ENCODE assay signal across 8 cellular contexts in the genomic region with DNA sequence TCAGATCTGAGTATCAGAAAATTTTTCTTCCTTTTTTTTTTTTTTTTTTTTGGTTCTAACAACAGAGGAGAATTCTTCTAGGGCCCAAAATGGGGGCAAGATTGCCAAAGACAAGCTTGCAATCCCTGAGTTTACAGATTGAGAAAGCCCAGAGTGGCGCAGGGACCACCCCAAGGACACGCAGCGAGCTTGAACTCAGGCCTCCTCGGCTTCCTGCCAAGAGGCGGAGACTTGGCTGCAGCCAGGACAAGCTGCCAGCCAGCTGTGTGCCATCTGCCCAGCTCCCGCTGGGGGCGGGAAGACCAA. TPM values are rescaled to one million over a fixed set of nuclear protein-coding genes. Genes with fewer than 3 reads are reported as not detected.
A peak's percentile ranks its signal among the peaks of the same experiment; 100 is the strongest.
DNase-seq lines count a peak whose midpoint lies in the region; ATAC-seq, FAIRE-seq and TF ChIP-seq lines count a peak whose summit lies in the region.

No MANE protein-coding gene starts in this region.

- no peaks in the 10 kb centered on the region for H3K9me2 ChIP-seq in PC-9 (ENCODE audit: insufficient read depth)

- WGBS in pancreas, 2 donors: 0 to 3% methylated on average over 7 of the region's 7 CpGs

- H3K4me2 ChIP-seq in PC-9 (peak overlapping the region; percentile 46), endothelial cell of umbilical vein (ENCODE audit: insufficient read depth, low read length) (peak overlapping the region; percentile 81)

- CTCF ChIA-PET in Caco-2 (lab: Charles Lee): interaction anchor here (0.6 to 2.8 kb wide), 16 partner anchors 9 to 1194 kb away, joined by 3 to 44 read pairs (median 6); a partner anchor contains a TSS
- CTCF ChIA-PET in PC-9 (lab: Charles Lee): interaction anchor here (0.6 to 1.2 kb wide), 4 partner anchors 12 to 551 kb away, joined by 3 to 4 read pairs (median 3); no protein-coding TSS in a partner anchor
- CTCF ChIA-PET in endothelial cell of umbilical vein (lab: Charles Lee): interaction anchor here (0.6 to 3.3 kb wide), 16 partner anchors 8 to 114 kb away, joined by 3 to 70 read pairs (median 4); a partner anchor contains a TSS

- dilution Hi-C loops in endothelial cell of umbilical vein (cut with MboI; ENCODE audit: extremely low pct_ligation_motif_present, low sequenced_read_pairs): no loop called here

- ATAC-seq in pancreas (no peak), GM18511 (IDR thresholded peaks at IDR 0.05; ENCODE audit: unreplicated experiment) (no peak)

- no peak overlapping the region for H3K9ac ChIP-seq in endothelial cell of umbilical vein (replicated peaks; ENCODE audit: extremely low read depth, insufficient read depth, low read length)

- H2AFZ ChIP-seq in PC-9 (no peak overlapping the region), endothelial cell of umbilical vein (ENCODE audit: low read depth, low read length) (no peak overlapping the region)

- no peak for TF ChIP-seq CTCF in Caco-2 (IDR thresholded peaks at IDR 0.05; ENCODE audit: insufficient read depth in 1 of 2, low read depth in 1 of 2, low read length in 1 of 2, severe bottlenecking in 1 of 2, unreplicated experiment in 1 of 2)
- TF ChIP-seq CTCF in PC-9 (conservative IDR thresholded peaks at IDR 0.05): no peak
- TF ChIP-seq CTCF in endothelial cell of umbilical vein (IDR thresholded peaks at IDR 0.05; ENCODE audit: extremely low read depth in 1 of 2, insufficient read depth in 1 of 2, low read depth in 1 of 2, low read length in 2 of 2): no peak
- TF ChIP-seq CTCF in pancreas (IDR thresholded peaks at IDR 0.05): no peak

- BruUV-seq in Caco-2 (replicated peaks; lab: Mats Ljungman, UMichigan) (no TSS peak), PC-9 (replicated peaks; lab: Mats Ljungman, UMichigan) (no TSS peak), endothelial cell of umbilical vein (replicated peaks; lab: Mats Ljungman, UMichigan) (no TSS peak)

- intact Hi-C loops in Caco-2 (cut with micrococcal nuclease; ENCODE audit: unreplicated experiment) (loop anchor here (1.0 kb wide), 1 partner anchor 13 kb away; no protein-coding TSS in a partner anchor), PC-9 (cut with micrococcal nuclease; ENCODE audit: unreplicated experiment) (loop anchor here (1.0 to 10.0 kb wide), 4 partner anchors 21 to 627 kb away; a partner anchor contains a TSS), endothelial cell of umbilical vein (cut with micrococcal nuclease) (loop anchor here (1.0 kb wide), 1 partner anchor 13 kb away; no protein-coding TSS in a partner anchor), pancreas (cut with DNase I) (no loop called here)

- H3F3A ChIP-seq in PC-9 (ENCODE audit: insufficient read depth, low read depth): peaks cover 22% of the 10 kb centered on the region

- H3K4me3 ChIP-seq in Caco-2 (ENCODE audit: low read depth, low read length) (0 out of 2 replicates have a peak overlapping the region, but pooled peaks have one; percentile 0), PC-9 (no peak overlapping the region), endothelial cell of umbilical vein (replicated peaks in 1 of 3; ENCODE audit: insufficient read depth in 1 of 3, low read depth in 1 of 3, low read length in 3 of 3) (peak overlapping the region in 1 of 3 experiments; percentile 2), pancreas (peak overlapping the region in 1 of 4 donors; percentile 73)

- no peak for DNase-seq in Caco-2
- no peak for DNase-seq in PC-9
- no peak for DNase-seq in endothelial cell of umbilical vein (ENCODE audit: low read depth, low spot score)
- DNase-seq in pancreas: no peak
- no peak for DNase-seq in activated CD4-positive, CD25-positive, alpha-beta regulatory T cell treated with anti-CD3 and anti-CD28 coated beads, Interleukin-2, amount 50 U/mL, for 72 hours
- no peak for DNase-seq in activated gamma-delta T cell treated with Interleukin-2 at 50 U/mL for 16 hours
- DNase-seq in cerebellar nuclear complex (lab: John Stamatoyannopoulos, UW): no peak

- POLR2A ChIA-PET in Caco-2 (lab: Charles Lee): interaction anchor here (0.6 to 1.3 kb wide), 3 partner anchors 12 to 90 kb away, joined by 4 to 12 read pairs (median 5); a partner anchor contains a TSS
- POLR2A ChIA-PET in PC-9 (lab: Charles Lee; ENCODE audit: unreplicated experiment): interaction anchor here (0.6 to 0.7 kb wide), 2 partner anchors 484 to 546 kb away, joined by 17 to 29 read pairs; no protein-coding TSS in a partner anchor
- POLR2A ChIA-PET in endothelial cell of umbilical vein (lab: Charles Lee): interaction anchor here (0.5 to 1.1 kb wide), 4 partner anchors 12 to 129 kb away, joined by 3 to 8 read pairs (median 4); no protein-coding TSS in a partner anchor

- H3K9me3 Mint-ChIP-seq in Caco-2 (ENCODE audit: unreplicated experiment): no peaks in the 10 kb centered on the region

- H3K27ac ChIP-seq in PC-9: no peak overlapping the region
- no peak overlapping the region for H3K27ac ChIP-seq in endothelial cell of umbilical vein (ENCODE audit: insufficient read depth, low read depth, low read length)
- H3K27ac ChIP-seq in pancreas: peak overlapping the region; percentile 33 to 90 (median 88)

- H3K36me3 ChIP-seq in Caco-2 (ENCODE audit: control insufficient read depth, insufficient read depth, low read length) (no peaks in the 10 kb centered on the region), PC-9 (ENCODE audit: low read depth) (no peaks in the 10 kb centered on the region), endothelial cell of umbilical vein (ENCODE audit: control insufficient read depth in 2 of 2, extremely low read depth in 1 of 2, insufficient read depth in 2 of 2, low read length in 2 of 2) (no peaks in the 10 kb centered on the region), pancreas (no peaks in the 10 kb centered on the region)

- no peak for FAIRE-seq in endothelial cell of umbilical vein (lab: Jason Lieb, UNC)
- FAIRE-seq in pancreas (lab: Jason Lieb, UNC): no peak

- no peaks in the 10 kb centered on the region for H3K27me3 ChIP-seq in Caco-2 (replicated peaks; ENCODE audit: control insufficient read depth, insufficient read depth, low read length)
- no peaks in the 10 kb centered on the region for H3K27me3 ChIP-seq in PC-9 (ENCODE audit: insufficient read depth, low read depth)
- H3K27me3 ChIP-seq in endothelial cell of umbilical vein (ENCODE audit: control insufficient read depth in 2 of 2, insufficient read depth in 2 of 2, low read length in 2 of 2): no peaks in the 10 kb centered on the region
- H3K27me3 ChIP-seq in pancreas: no peaks in the 10 kb centered on the region

- peaks cover 8% of the 10 kb centered on the region for H3K4me1 Mint-ChIP-seq in Caco-2 (ENCODE audit: low read depth, unreplicated experiment)

- H3K27ac Mint-ChIP-seq in Caco-2 (ENCODE audit: unreplicated experiment): no peak overlapping the region

- no peaks in the 10 kb centered on the region for H3K9me3 ChIP-seq in Caco-2
- no peaks in the 10 kb centered on the region for H3K9me3 ChIP-seq in PC-9 (ENCODE audit: insufficient read depth, low read depth)
- H3K9me3 ChIP-seq in endothelial cell of umbilical vein (replicated peaks; ENCODE audit: control insufficient read depth, insufficient read depth, low read length): no peaks in the 10 kb centered on the region
- H3K9me3 ChIP-seq in pancreas: no peaks in the 10 kb centered on the region

- no peaks in the 10 kb centered on the region for H3K9me1 ChIP-seq in endothelial cell of umbilical vein (replicated peaks; ENCODE audit: control insufficient read depth, extremely low read depth, insufficient read depth, low read length)

- H4K20me1 ChIP-seq in PC-9 (ENCODE audit: insufficient read depth) (no peaks in the 10 kb centered on the region), endothelial cell of umbilical vein (replicated peaks; ENCODE audit: control insufficient read depth, extremely low read depth, insufficient read depth, low read length) (no peaks in the 10 kb centered on the region)

- H3K27me3 Mint-ChIP-seq in Caco-2 (ENCODE audit: insufficient read depth, unreplicated experiment): no peaks in the 10 kb centered on the region

- peaks cover 16% of the 10 kb centered on the region for H3K4me1 ChIP-seq in Caco-2
- peaks cover 39% of the 10 kb centered on the region for H3K4me1 ChIP-seq in PC-9 (replicated peaks; ENCODE audit: insufficient read depth)
- peaks cover 11% of the 10 kb centered on the region for H3K4me1 ChIP-seq in endothelial cell of umbilical vein (ENCODE audit: control insufficient read depth, extremely low read depth, insufficient read depth, low read length)
- peaks cover 5 to 31% (median 15%) of the 10 kb centered on the region in 3 donors for H3K4me1 ChIP-seq in pancreas

- peak overlapping the region; percentile 78 for H3K4me3 Mint-ChIP-seq in Caco-2 (ENCODE audit: unreplicated experiment)

- no peak for TF ChIP-seq POLR2A in endothelial cell of umbilical vein (IDR thresholded peaks at IDR 0.05; ENCODE audit: low read depth, low read length)

- peaks cover 42% of the 10 kb centered on the region for H3K36me3 Mint-ChIP-seq in Caco-2 (ENCODE audit: insufficient read depth, unreplicated experiment)

- peaks cover 50% of the 10 kb centered on the region for H3K79me2 ChIP-seq in PC-9 (ENCODE audit: low read depth)
- peaks cover 8% of the 10 kb centered on the region for H3K79me2 ChIP-seq in endothelial cell of umbilical vein (ENCODE audit: control insufficient read depth, insufficient read depth, low read length)

RNA-seq across cellular contexts. Expression of a gene that starts 0.5 kb away (rescaled TPM):
- total RNA-seq in Caco-2 (2022) (78.9 and 88.5 TPM in 2 replicates), PC-9 (2021) (64.8 and 70.8 TPM in 2 replicates), endothelial cell of umbilical vein (55.7 and 61.6 TPM in 2 replicates), pancreas (10 to 100 TPM; 32.4 to 41.9 (median 37.1) TPM)
- polyA plus RNA-seq in endothelial cell of umbilical vein (45.5 and 50.1 TPM in 2 replicates), pancreas (10 to 100 TPM; 42.9 to 78.1 TPM)
- 33.3 and 35.2 TPM in 2 replicates for polyA plus RNA-seq in endothelial cell of umbilical vein (2011; cell fraction: cytosol; rRNA removed)
- polyA plus RNA-seq in endothelial cell of umbilical vein (2011; cell fraction: nucleus; rRNA removed): 16.4 and 17.3 TPM in 2 replicates
- 50.1 and 66.2 TPM in 2 replicates for polyA plus RNA-seq in endothelial cell of umbilical vein (2012)
- polyA minus RNA-seq in endothelial cell of umbilical vein: 16.6 and 19.2 TPM in 2 replicates
- polyA minus RNA-seq in endothelial cell of umbilical vein (2011; cell fraction: cytosol; rRNA and poly(A)+ RNA removed): 71.4 TPM
- 4.9 and 5.1 TPM in 2 replicates for polyA minus RNA-seq in endothelial cell of umbilical vein (2011; cell fraction: nucleus; rRNA and poly(A)+ RNA removed)

RNA-seq across cellular contexts. Expression of a gene that starts 1.9 kb away (rescaled TPM):
- total RNA-seq in Caco-2 (2022): 9.4 and 11.3 TPM in 2 replicates
- total RNA-seq in PC-9 (2021): 32.2 and 37.5 TPM in 2 replicates
- 5.9 and 6.8 TPM in 2 replicates for total RNA-seq in endothelial cell of umbilical vein
- polyA plus RNA-seq in endothelial cell of umbilical vein: 8.7 and 12.7 TPM in 2 replicates
- 4.0 and 7.9 TPM in 2 replicates for polyA plus RNA-seq in endothelial cell of umbilical vein (2011; cell fraction: cytosol; rRNA removed)
- polyA plus RNA-seq in endothelial cell of umbilical vein (2011; cell fraction: nucleus; rRNA removed): 2.1 and 2.4 TPM in 2 replicates
- polyA plus RNA-seq in endothelial cell of umbilical vein (2012): 3.5 and 7.0 TPM in 2 replicates
- 3.4 and 4.2 TPM in 2 replicates for polyA minus RNA-seq in endothelial cell of umbilical vein
- polyA minus RNA-seq in endothelial cell of umbilical vein (2011; cell fraction: cytosol; rRNA and poly(A)+ RNA removed): 9.0 TPM
- polyA minus RNA-seq in endothelial cell of umbilical vein (2011; cell fraction: nucleus; rRNA and poly(A)+ RNA removed): 0.82 and 2.6 TPM in 2 replicates
- 1 to 10 TPM; 5.2 to 8.6 (median 6.0) TPM for total RNA-seq in pancreas
- polyA plus RNA-seq in pancreas: 1 to 10 TPM; 8.5 TPM

RNA-seq across cellular contexts. Expression of a gene that starts 4.2 kb away (rescaled TPM):
- total RNA-seq in Caco-2 (2022) (43.8 and 55.6 TPM in 2 replicates), PC-9 (2021) (47.6 and 72.5 TPM in 2 replicates), endothelial cell of umbilical vein (64.7 and 81.1 TPM in 2 replicates), pancreas (10 to 100 TPM in 3 of 6 donors, 1 to 10 TPM in 3; 6.1 to 12.4 (median 9.3) TPM)
- polyA plus RNA-seq in endothelial cell of umbilical vein (52.9 and 60.5 TPM in 2 replicates), pancreas (10 to 100 TPM; 21.4 to 25.4 TPM)
- polyA plus RNA-seq in endothelial cell of umbilical vein (2011; cell fraction: cytosol; rRNA removed): 66.6 and 82.4 TPM in 2 replicates
- 37.3 and 47.4 TPM in 2 replicates for polyA plus RNA-seq in endothelial cell of umbilical vein (2011; cell fraction: nucleus; rRNA removed)
- polyA plus RNA-seq in endothelial cell of umbilical vein (2012): 86.1 and 109 TPM in 2 replicates
- polyA minus RNA-seq in endothelial cell of umbilical vein: 20.5 and 28.8 TPM in 2 replicates
- polyA minus RNA-seq in endothelial cell of umbilical vein (2011; cell fraction: cytosol; rRNA and poly(A)+ RNA removed): 9.4 TPM
- 7.0 and 8.0 TPM in 2 replicates for polyA minus RNA-seq in endothelial cell of umbilical vein (2011; cell fraction: nucleus; rRNA and poly(A)+ RNA removed)

RNA-seq across cellular contexts. Expression of a gene that starts 23.5 kb away (rescaled TPM):
- total RNA-seq in Caco-2 (2022) (14.3 and 17.4 TPM in 2 replicates), PC-9 (2021) (0.65 and 1.2 TPM in 2 replicates), endothelial cell of umbilical vein (3.1 and 5.2 TPM in 2 replicates), pancreas (under 1 TPM in 5 of 6 donors, not detected in 1; 0.04 to 0.59 (median 0.12) TPM)
- polyA plus RNA-seq in endothelial cell of umbilical vein (1.9 and 2.8 TPM in 2 replicates), pancreas (under 1 TPM; 0.23 to 0.35 TPM)
- polyA plus RNA-seq in endothelial cell of umbilical vein (2011; cell fraction: cytosol; rRNA removed): 1.3 and 1.4 TPM in 2 replicates
- polyA plus RNA-seq in endothelial cell of umbilical vein (2011; cell fraction: nucleus; rRNA removed): 6.3 and 6.6 TPM in 2 replicates
- 3.8 and 4.3 TPM in 2 replicates for polyA plus RNA-seq in endothelial cell of umbilical vein (2012)
- 0.87 and 2.9 TPM in 2 replicates for polyA minus RNA-seq in endothelial cell of umbilical vein
- 1.2 TPM for polyA minus RNA-seq in endothelial cell of umbilical vein (2011; cell fraction: cytosol; rRNA and poly(A)+ RNA removed)
- 2.4 and 2.7 TPM in 2 replicates for polyA minus RNA-seq in endothelial cell of umbilical vein (2011; cell fraction: nucleus; rRNA and poly(A)+ RNA removed)

RNA-seq across cellular contexts. Expression of a gene that starts 29.5 kb away (rescaled TPM):
- 11.5 TPM in 2 replicates for total RNA-seq in Caco-2 (2022)
- total RNA-seq in PC-9 (2021): 11.4 and 15.1 TPM in 2 replicates
- total RNA-seq in endothelial cell of umbilical vein: 6.8 and 7.5 TPM in 2 replicates
- polyA plus RNA-seq in endothelial cell of umbilical vein: 3.5 and 3.8 TPM in 2 replicates
- 1.5 and 2.2 TPM in 2 replicates for polyA plus RNA-seq in endothelial cell of umbilical vein (2011; cell fraction: cytosol; rRNA removed)
- 17.0 and 22.7 TPM in 2 replicates for polyA plus RNA-seq in endothelial cell of umbilical vein (2011; cell fraction: nucleus; rRNA removed)
- 2.9 and 5.6 TPM in 2 replicates for polyA plus RNA-seq in endothelial cell of umbilical vein (2012)
- 3.8 and 5.0 TPM in 2 replicates for polyA minus RNA-seq in endothelial cell of umbilical vein
- polyA minus RNA-seq in endothelial cell of umbilical vein (2011; cell fraction: cytosol; rRNA and poly(A)+ RNA removed): 4.6 TPM
- polyA minus RNA-seq in endothelial cell of umbilical vein (2011; cell fraction: nucleus; rRNA and poly(A)+ RNA removed): 6.3 and 7.8 TPM in 2 replicates
- 10 to 100 TPM in 1 of 6 donors, 1 to 10 TPM in 5; 4.9 to 10.2 (median 5.4) TPM for total RNA-seq in pancreas
- 10 to 100 TPM in 1 of 2 donors, 1 to 10 TPM in 1; 7.1 to 19.0 TPM for polyA plus RNA-seq in pancreas

Comparison
In these comparisons a context has a peak if more than half of its experiments do, and no peak if none do; other contexts are left out.
1. H3K27ac ChIP-seq: peak in pancreas (4 of 4); none in PC-9 (single experiment) and endothelial cell of umbilical vein (single experiment).
2. intact Hi-C loops: an anchor here in Caco-2 (1.0 kb wide), PC-9 (1.0 to 10.0 kb wide) and endothelial cell of umbilical vein (1.0 kb wide); none called in pancreas.